23 cellular contexts compared by ENCODE assay signal in the genomic region with DNA sequence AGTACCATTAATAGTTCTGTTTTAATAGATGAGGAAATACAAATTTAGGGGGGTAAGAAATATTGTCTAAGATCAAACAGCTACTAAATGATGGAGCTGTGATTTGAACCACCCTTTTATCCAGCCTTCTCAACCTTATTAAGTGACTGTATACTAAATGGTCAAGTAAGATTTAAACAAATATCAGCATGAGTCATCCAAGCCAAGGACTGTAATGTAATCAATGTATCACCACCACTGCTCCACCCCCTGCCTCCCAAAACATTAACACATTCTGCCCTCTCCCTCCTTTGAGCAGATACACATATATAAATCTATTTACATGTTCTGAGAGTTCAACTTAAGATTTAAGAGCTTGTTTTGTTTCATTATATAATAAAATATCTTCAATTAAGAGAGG. TPM values are rescaled to one million over a fixed set of nuclear protein-coding genes. Genes with fewer than 3 reads are reported as not detected.
DNase-seq lines count a peak whose midpoint lies in the region; ATAC-seq and TF ChIP-seq lines count a peak whose summit lies in the region.
"Had no signal": no experiment of that assay in that cellular context is flagged by ENCODE, and none has a peak within 500 bp of the region (broad histone marks: within the 10 kb centered on the region; RNA-seq: fewer than 3 reads in every experiment).

No MANE protein-coding gene starts in this region.

- H3K9me3 ChIP-seq in IMR-90 (ENCODE audit: control insufficient read depth, insufficient read depth, low read length), result no peaks in the 10 kb centered on the region
- H3K9me3 ChIP-seq: ascending aorta, gastroesophageal sphincter, prostate gland, upper lobe of left lung had no signal

- no peaks in the 10 kb centered on the region for H3K4me1 ChIP-seq in IMR-90 (ENCODE audit: control insufficient read depth, insufficient read depth, low read length)
- H3K4me1 ChIP-seq: ascending aorta, prostate gland, upper lobe of left lung had no signal

- no peak for TF ChIP-seq CTCF in IMR-90 (conservative IDR thresholded peaks at IDR 0.05; ENCODE audit: low read depth, low read length)
- TF ChIP-seq CTCF in astrocyte of the cerebellum (IDR thresholded peaks at IDR 0.05; ENCODE audit: low read depth, low read length, missing control alignments), result no peak
- no peak for TF ChIP-seq CTCF in fibroblast of villous mesenchyme (IDR thresholded peaks at IDR 0.05; ENCODE audit: insufficient read depth, low read depth, low read length)

- in situ Hi-C loops in IMR-90 (cut with MboI; ENCODE audit: low sequenced_read_pairs) (loop anchor here (25.0 kb wide), 1 partner anchor 109 kb away; no protein-coding TSS in a partner anchor), astrocyte of the cerebellum (cut with HindIII; ENCODE audit: low sequenced_read_pairs) (no loop called here)

- ATAC-seq in IMR-90 (ENCODE audit: low read depth), result peak; percentile 90
- ATAC-seq: gastroesophageal sphincter, HCT116 had no signal

- no peak for TF ChIP-seq POLR2A in IMR-90 (IDR thresholded peaks at IDR 0.05; ENCODE audit: low read depth, low read length)

- H3K9ac ChIP-seq in IMR-90 (ENCODE audit: low read depth, low read length), result no peak overlapping the region

- POLR2A ChIA-PET in IMR-90 (lab: Charles Lee; ENCODE audit: unreplicated experiment), result no interaction called here

- no peak overlapping the region for H3K4ac ChIP-seq in IMR-90 (ENCODE audit: low read depth, low read length)

- no peak overlapping the region for H3K4me3 ChIP-seq in IMR-90 (ENCODE audit: insufficient read depth, low read depth, low read length)
- H3K4me3 ChIP-seq in astrocyte of the cerebellum (ENCODE audit: low read depth, low read length), result no peak overlapping the region
- no peak overlapping the region for H3K4me3 ChIP-seq in fibroblast of villous mesenchyme (ENCODE audit: low read depth, low read length)
- H3K4me3 ChIP-seq: ascending aorta, gastroesophageal sphincter, prostate gland, smooth muscle cell, upper lobe of left lung had no signal

- H3K79me1 ChIP-seq in IMR-90 (ENCODE audit: low read depth in 1 of 2, low read length in 2 of 2), result no peaks in the 10 kb centered on the region

- H3K27me3 ChIP-seq in IMR-90 (ENCODE audit: control insufficient read depth, insufficient read depth, low read length), result no peaks in the 10 kb centered on the region
- H3K27me3 ChIP-seq: ascending aorta, gastroesophageal sphincter, upper lobe of left lung had no signal

- H3K4me2 ChIP-seq in IMR-90 (ENCODE audit: low read depth, low read length), result no peak overlapping the region
- H3K4me2 ChIP-seq: smooth muscle cell had no signal

- H2BK5ac ChIP-seq in IMR-90 (ENCODE audit: low read depth, low read length, poor library complexity, severe bottlenecking), result no peak overlapping the region

- H3K23ac ChIP-seq in IMR-90 (ENCODE audit: low read depth, low read length), result no peak overlapping the region

- no peaks in the 10 kb centered on the region for H3K36me3 ChIP-seq in IMR-90 (ENCODE audit: control insufficient read depth, insufficient read depth, low read length)
- H3K36me3 ChIP-seq: prostate gland had no signal

- peak; percentile 83 for DNase-seq in DMS53 (lab: John Stamatoyannopoulos, UW)
- peak; percentile 78 for DNase-seq in IMR-90
- peak; percentile 5 for DNase-seq in astrocyte of the cerebellum (ENCODE audit: low read depth)
- DNase-seq in fibroblast of villous mesenchyme (ENCODE audit: low read depth), result peak; percentile 53
- DNase-seq in cerebellum (ENCODE audit: low spot score), result no peak
- no peak for DNase-seq in NCI-H510A treated with DMSO at 0.1 percent for 48 hours (lab: John Stamatoyannopoulos, UW)
- no peak for DNase-seq in stimulated activated CD4-positive, alpha-beta T cell treated with anti-CD3 and anti-CD28 coated beads, Interleukin-2, amount 100 ng/mL, for 24 hours
- no peak for DNase-seq in activated naive CD4-positive, alpha-beta T cell treated with Interleukin-2 at 50 U/mL for 16 hours
- DNase-seq: activated CD4-positive, alpha-beta T cell treated with anti-CD3 and anti-CD28 coated beads, Interleukin-2, amount 50 U/mL, for 48 hours; activated T-cell treated with anti-CD3 and anti-CD28 coated beads for 4 hours; C1 segment of cervical spinal cord; cortex of kidney; GF-D8; KG1; NCI-H1092; NCI-H524; stimulated activated CD4-positive, alpha-beta T cell treated with anti-CD3 and anti-CD28 coated beads, Interleukin-4, amount 100 ng/mL, for 24 hours; upper lobe of left lung had no signal

- no peak for TF ChIP-seq RAD21 in IMR-90 (IDR thresholded peaks at IDR 0.05; ENCODE audit: low read length)

- H2BK20ac ChIP-seq in IMR-90 (ENCODE audit: low read depth, low read length), result no peak overlapping the region

- H3K56ac ChIP-seq in IMR-90 (ENCODE audit: extremely low read depth, insufficient read depth, low read length), result no peak overlapping the region

- no peak overlapping the region for H2AK5ac ChIP-seq in IMR-90 (ENCODE audit: low read depth, low read length)

- no peak overlapping the region for H2BK15ac ChIP-seq in IMR-90 (ENCODE audit: low read depth, low read length)

- H4K91ac ChIP-seq in IMR-90 (ENCODE audit: insufficient read depth, low read depth, low read length), result no peak overlapping the region

- dilution Hi-C loops in IMR-90 (cut with HindIII; ENCODE audit: low sequenced_read_pairs, unreplicated experiment), result no loop called here

- no peak overlapping the region for H2BK120ac ChIP-seq in IMR-90 (ENCODE audit: low read depth, low read length)

- H3K14ac ChIP-seq in IMR-90 (replicated peaks; ENCODE audit: low read depth, low read length), result no peak overlapping the region

- H3K27ac ChIP-seq in IMR-90 (ENCODE audit: insufficient read depth, low read length), result no peak overlapping the region
- H3K27ac ChIP-seq: ascending aorta, gastroesophageal sphincter, prostate gland, upper lobe of left lung had no signal

- H4K5ac ChIP-seq in IMR-90 (ENCODE audit: low read depth, low read length), result no peak overlapping the region

- H3K18ac ChIP-seq in IMR-90 (ENCODE audit: low read depth, low read length), result no peak overlapping the region

- no peak overlapping the region for H2AK9ac ChIP-seq in IMR-90 (replicated peaks; ENCODE audit: low read depth, low read length, poor library complexity)

- intact Hi-C loops in IMR-90 (cut with micrococcal nuclease), result loop anchor here (10.0 kb wide), 1 partner anchor 1672 kb away; no protein-coding TSS in a partner anchor

- peaks cover 2% of the 10 kb centered on the region; the same call in 1 of the 2 replicates for H3K9me1 ChIP-seq in IMR-90 (ENCODE audit: insufficient read depth, low read length)

- CTCF ChIA-PET in IMR-90 (lab: Yijun Ruan, JAX), result interaction anchor here (1.4 kb wide), 1 partner anchor 10 kb away, joined by 3 read pairs; no protein-coding TSS in a partner anchor

- H4K8ac ChIP-seq in IMR-90 (ENCODE audit: low read depth in 2 of 2, low read length in 2 of 2), result no peak overlapping the region

- H4K20me1 ChIP-seq in IMR-90 (ENCODE audit: insufficient read depth, low read length), result no peaks in the 10 kb centered on the region

- BruUV-seq in IMR-90 (replicated peaks; lab: Mats Ljungman, UMichigan), result no TSS peak

- no peak overlapping the region for H2AFZ ChIP-seq in IMR-90 (replicated peaks; ENCODE audit: low read length, poor library complexity)

TF ChIP-seq in IMR-90, 13 proteins besides CTCF, POLR2A, EP300 and RAD21:
- TF ChIP-seq, protein P1, sequence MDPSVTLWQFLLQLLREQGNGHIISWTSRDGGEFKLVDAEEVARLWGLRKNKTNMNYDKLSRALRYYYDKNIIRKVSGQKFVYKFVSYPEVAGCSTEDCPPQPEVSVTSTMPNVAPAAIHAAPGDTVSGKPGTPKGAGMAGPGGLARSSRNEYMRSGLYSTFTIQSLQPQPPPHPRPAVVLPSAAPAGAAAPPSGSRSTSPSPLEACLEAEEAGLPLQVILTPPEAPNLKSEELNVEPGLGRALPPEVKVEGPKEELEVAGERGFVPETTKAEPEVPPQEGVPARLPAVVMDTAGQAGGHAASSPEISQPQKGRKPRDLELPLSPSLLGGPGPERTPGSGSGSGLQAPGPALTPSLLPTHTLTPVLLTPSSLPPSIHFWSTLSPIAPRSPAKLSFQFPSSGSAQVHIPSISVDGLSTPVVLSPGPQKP (IDR thresholded peaks at IDR 0.05; ENCODE audit: borderline replicate concordance, low read depth, low read length), result no peak
- TF ChIP-seq, protein P2, sequence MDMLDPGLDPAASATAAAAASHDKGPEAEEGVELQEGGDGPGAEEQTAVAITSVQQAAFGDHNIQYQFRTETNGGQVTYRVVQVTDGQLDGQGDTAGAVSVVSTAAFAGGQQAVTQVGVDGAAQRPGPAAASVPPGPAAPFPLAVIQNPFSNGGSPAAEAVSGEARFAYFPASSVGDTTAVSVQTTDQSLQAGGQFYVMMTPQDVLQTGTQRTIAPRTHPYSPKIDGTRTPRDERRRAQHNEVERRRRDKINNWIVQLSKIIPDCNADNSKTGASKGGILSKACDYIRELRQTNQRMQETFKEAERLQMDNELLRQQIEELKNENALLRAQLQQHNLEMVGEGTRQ (IDR thresholded peaks at IDR 0.05; ENCODE audit: low read depth, low read length), result no peak
- no peak for TF ChIP-seq MAZ (IDR thresholded peaks at IDR 0.05; ENCODE audit: borderline replicate concordance, low read depth, low read length)
- no peak for TF ChIP-seq RCOR1 (IDR thresholded peaks at IDR 0.05; ENCODE audit: insufficient replicate concordance, low read length)
- TF ChIP-seq SMC3 (IDR thresholded peaks at IDR 0.05; ENCODE audit: low read depth, low read length), result no peak
- TF ChIP-seq CEBPB (IDR thresholded peaks at IDR 0.05; ENCODE audit: low read depth, low read length), result 0 out of 2 replicates have a peak, but pooled peaks have one; percentile 22
- no peak for TF ChIP-seq BHLHE40 (IDR thresholded peaks at IDR 0.05; ENCODE audit: low read depth, low read length)
- no peak for TF ChIP-seq NFE2L2 (IDR thresholded peaks at IDR 0.05; ENCODE audit: low read depth, low read length)
- peak; percentile 87 for TF ChIP-seq FOS (IDR thresholded peaks at IDR 0.05; ENCODE audit: low read depth, low read length)
- TF ChIP-seq RFX5 (IDR thresholded peaks at IDR 0.05; ENCODE audit: low read depth, low read length), result no peak

RNA-seq across cellular contexts. Expression of a gene that starts 58.9 kb away (rescaled TPM):
- total RNA-seq in IMR-90 (2012; rRNA removed) (17.4 and 28.1 TPM in 2 replicates), fibroblast of villous mesenchyme (20.9 and 27.6 TPM in 2 replicates), cerebellum (43.4 TPM)
- polyA plus RNA-seq in IMR-90 (2012; rRNA removed), result 8.5 and 11.1 TPM in 2 replicates
- 1.5 and 3.0 TPM in 2 replicates for polyA plus RNA-seq in IMR-90 (2012; cell fraction: cytosol; rRNA removed)
- polyA plus RNA-seq in IMR-90 (2012; cell fraction: nucleus; rRNA removed; ENCODE audit: low replicate concordance), result 1.0 and 5.1 TPM in 2 replicates

Comparison
In these comparisons a context has a peak if more than half of its experiments do, and no peak if none do; other contexts are left out.
1. DNase-seq: peak in DMS53 (single experiment), IMR-90 (single experiment), astrocyte of the cerebellum (single experiment) and fibroblast of villous mesenchyme (single experiment); none in cerebellum (single experiment), NCI-H510A treated with DMSO at 0.1 percent for 48 hours (single experiment), stimulated activated CD4-positive, alpha-beta T cell treated with anti-CD3 and anti-CD28 coated beads, Interleukin-2, amount 100 ng/mL, for 24 hours (0 of 2) and activated naive CD4-positive, alpha-beta T cell treated with Interleukin-2 at 50 U/mL for 16 hours (single experiment).